In the genomic region with DNA sequence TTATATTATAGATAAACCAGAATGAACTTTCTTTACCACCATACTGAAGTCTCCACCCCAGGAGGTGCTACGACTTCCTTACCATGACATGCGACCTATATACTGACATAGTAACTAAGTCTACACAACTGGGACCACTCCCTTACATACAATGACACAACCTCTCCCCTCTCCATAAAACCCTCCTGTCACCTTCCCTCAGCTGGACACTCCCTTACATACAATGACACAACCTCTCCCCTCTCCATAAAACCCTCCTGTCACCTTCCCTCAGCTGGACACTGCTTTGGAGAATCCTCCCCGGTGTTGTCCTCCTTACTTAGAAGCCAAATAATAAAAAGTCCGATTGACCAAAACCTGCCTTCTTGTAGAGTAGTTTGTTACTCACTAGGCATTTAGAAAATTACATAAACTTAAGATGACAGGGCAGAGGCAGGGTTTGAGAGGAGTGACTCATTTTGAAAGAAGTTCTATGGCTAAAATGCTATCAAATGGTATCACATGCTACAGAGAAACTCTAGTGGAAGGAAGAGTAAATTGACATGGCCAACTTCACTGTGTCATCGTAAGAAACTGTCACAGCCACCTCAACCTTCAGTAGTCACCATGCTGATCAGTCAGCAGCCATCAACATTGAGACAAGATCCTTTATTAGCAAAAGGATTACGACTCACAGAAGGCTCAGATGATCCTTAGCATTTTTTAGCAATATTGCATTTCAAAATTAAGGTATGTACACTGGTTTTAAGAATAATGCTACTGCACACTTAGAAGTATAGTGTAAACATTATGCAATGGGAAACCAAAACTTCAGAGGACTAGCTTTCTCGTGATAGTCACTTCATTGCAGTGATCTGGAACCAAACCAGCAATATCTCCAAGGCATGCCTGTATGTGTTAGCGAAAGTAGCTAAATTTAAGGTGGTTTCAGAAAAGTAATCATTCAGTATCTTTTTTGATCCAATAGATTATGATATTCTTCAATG, we compare ENCODE assay signal across 8 cellular contexts. TPM values are rescaled to one million over a fixed set of nuclear protein-coding genes. Genes with fewer than 3 reads are reported as not detected.
DNase-seq lines count a peak whose midpoint lies in the region; ATAC-seq and TF ChIP-seq lines count a peak whose summit lies in the region.

No MANE protein-coding gene starts in this region.

- H3K27ac Mint-ChIP-seq in activated CD4-positive, alpha-beta memory T cell treated with anti-CD3 and anti-CD28 coated beads, Interleukin-2, amount 10 ng/mL, durations not matched to agents 7 days and 5 days, result peak overlapping the region; percentile 66
- H3K27ac Mint-ChIP-seq in naive thymus-derived CD4-positive, alpha-beta T cell, result peak overlapping the region in 5 of 9 donors; percentile 21 to 65 (median 38)

- no peaks in the 10 kb centered on the region for H3K4me1 ChIP-seq in naive thymus-derived CD4-positive, alpha-beta T cell (ENCODE audit: control insufficient read depth in 2 of 2, insufficient read depth in 2 of 2, low read length in 2 of 2)
- no peaks in the 10 kb centered on the region for H3K4me1 ChIP-seq in body of pancreas
- H3K4me1 ChIP-seq in aorta (ENCODE audit: control insufficient read depth in 1 of 2, insufficient read depth in 2 of 2, low read length in 2 of 2), result no peaks in the 10 kb centered on the region

- H3K27ac ChIP-seq in naive thymus-derived CD4-positive, alpha-beta T cell (ENCODE audit: low read depth, low read length), result no peak overlapping the region
- H3K27ac ChIP-seq in body of pancreas (no peak overlapping the region), aorta (ENCODE audit: low read depth in 1 of 2, low read length in 2 of 2) (no peak overlapping the region)

- no peak overlapping the region for H3K4me3 ChIP-seq in naive thymus-derived CD4-positive, alpha-beta T cell (ENCODE audit: low read length)
- no peak overlapping the region for H3K4me3 ChIP-seq in body of pancreas
- no peak overlapping the region for H3K4me3 ChIP-seq in aorta (ENCODE audit: low read length in 2 of 2)

- no peaks in the 10 kb centered on the region for H3K9me3 ChIP-seq in naive thymus-derived CD4-positive, alpha-beta T cell (ENCODE audit: control insufficient read depth in 2 of 3, low read length in 3 of 3)
- H3K9me3 ChIP-seq in body of pancreas (no peaks in the 10 kb centered on the region), aorta (ENCODE audit: control insufficient read depth, low read length) (no peaks in the 10 kb centered on the region)

- CTCF ChIA-PET in activated CD4-positive, alpha-beta memory T cell treated with anti-CD3 and anti-CD28 coated beads, Interleukin-2, amount 10 ng/mL, durations not matched to agents 7 days and 5 days (lab: Charles Lee), result no interaction called here
- CTCF ChIA-PET in naive thymus-derived CD4-positive, alpha-beta T cell (lab: Charles Lee), result no interaction called here

- TF ChIP-seq CTCF in body of pancreas (IDR thresholded peaks at IDR 0.05), result no peak

- ATAC-seq in GM18520 (IDR thresholded peaks at IDR 0.05; ENCODE audit: unreplicated experiment) (peak; percentile 52), HG02852 (IDR thresholded peaks at IDR 0.05; ENCODE audit: unreplicated experiment) (peak; percentile 84), body of pancreas (no peak), aorta (ENCODE audit: low FRiP score) (no peak)
- peak; percentile 41 for ATAC-seq in naive thymus-derived CD4-positive, alpha-beta T cell

- POLR2A ChIA-PET in activated CD4-positive, alpha-beta memory T cell treated with anti-CD3 and anti-CD28 coated beads, Interleukin-2, amount 10 ng/mL, durations not matched to agents 7 days and 5 days (lab: Charles Lee), result no interaction called here
- POLR2A ChIA-PET in naive thymus-derived CD4-positive, alpha-beta T cell (lab: Charles Lee), result no interaction called here

- 92% methylated on average over 8 of the region's 8 CpGs for WGBS in body of pancreas, 2 donors
- WGBS in aorta, 2 donors, result 93 to 95% methylated on average over 8 of the region's 8 CpGs

- H3K36me3 Mint-ChIP-seq in activated CD4-positive, alpha-beta memory T cell treated with anti-CD3 and anti-CD28 coated beads, Interleukin-2, amount 10 ng/mL, durations not matched to agents 7 days and 5 days (ENCODE audit: low read depth), result peaks cover 62% of the 10 kb centered on the region
- peaks cover 14 to 54% (median 31%) of the 10 kb centered on the region in 5 donors for H3K36me3 Mint-ChIP-seq in naive thymus-derived CD4-positive, alpha-beta T cell

- H3K27me3 Mint-ChIP-seq in activated CD4-positive, alpha-beta memory T cell treated with anti-CD3 and anti-CD28 coated beads, Interleukin-2, amount 10 ng/mL, durations not matched to agents 7 days and 5 days, result no peaks in the 10 kb centered on the region
- H3K27me3 Mint-ChIP-seq in naive thymus-derived CD4-positive, alpha-beta T cell, result no peaks in the 10 kb centered on the region

- no peaks in the 10 kb centered on the region for H3K9me3 Mint-ChIP-seq in activated CD4-positive, alpha-beta memory T cell treated with anti-CD3 and anti-CD28 coated beads, Interleukin-2, amount 10 ng/mL, durations not matched to agents 7 days and 5 days
- H3K9me3 Mint-ChIP-seq in naive thymus-derived CD4-positive, alpha-beta T cell, result no peaks in the 10 kb centered on the region

- peaks cover 8 to 52% (median 12%) of the 10 kb centered on the region in 3 experiments for H3K36me3 ChIP-seq in naive thymus-derived CD4-positive, alpha-beta T cell (ENCODE audit: control insufficient read depth in 2 of 3, insufficient read depth in 3 of 3, low read length in 3 of 3)
- peaks cover 0 to 4% of the 10 kb centered on the region in 2 donors for H3K36me3 ChIP-seq in body of pancreas (replicated peaks in 1 of 2; ENCODE audit: insufficient read depth in 1 of 2, low read depth in 2 of 2)
- H3K36me3 ChIP-seq in aorta (ENCODE audit: control insufficient read depth in 1 of 2, insufficient read depth in 2 of 2, low read length in 1 of 2), result peaks cover 0 to 3% of the 10 kb centered on the region in 2 donors

- H3K27me3 ChIP-seq in naive thymus-derived CD4-positive, alpha-beta T cell (ENCODE audit: control insufficient read depth in 2 of 2, insufficient read depth in 2 of 2, low read length in 2 of 2), result no peaks in the 10 kb centered on the region
- H3K27me3 ChIP-seq in body of pancreas (no peaks in the 10 kb centered on the region), aorta (ENCODE audit: control insufficient read depth in 1 of 2, insufficient read depth in 2 of 2, low read length in 1 of 2) (no peaks in the 10 kb centered on the region)

- no peak for TF ChIP-seq POLR2A in body of pancreas (IDR thresholded peaks at IDR 0.05)

- H3K4me1 Mint-ChIP-seq in activated CD4-positive, alpha-beta memory T cell treated with anti-CD3 and anti-CD28 coated beads, Interleukin-2, amount 10 ng/mL, durations not matched to agents 7 days and 5 days, result peaks cover 18% of the 10 kb centered on the region
- peaks cover 8 to 38% (median 16%) of the 10 kb centered on the region in 7 donors for H3K4me1 Mint-ChIP-seq in naive thymus-derived CD4-positive, alpha-beta T cell

- H3K4me3 Mint-ChIP-seq in activated CD4-positive, alpha-beta memory T cell treated with anti-CD3 and anti-CD28 coated beads, Interleukin-2, amount 10 ng/mL, durations not matched to agents 7 days and 5 days, result no peak overlapping the region
- no peak overlapping the region for H3K4me3 Mint-ChIP-seq in naive thymus-derived CD4-positive, alpha-beta T cell

- intact Hi-C loops in naive thymus-derived CD4-positive, alpha-beta T cell (cut with micrococcal nuclease), result no loop called here
- intact Hi-C loops in body of pancreas (cut with DNase I) (no loop called here), aorta (cut with DNase I) (no loop called here)

- no peak for DNase-seq in activated CD4-positive, alpha-beta memory T cell treated with anti-CD3 and anti-CD28 coated beads, Interleukin-2, amount 10 ng/mL, durations not matched to agents 7 days and 5 days
- DNase-seq in naive thymus-derived CD4-positive, alpha-beta T cell, result no peak
- DNase-seq in NCI-H1417 (lab: John Stamatoyannopoulos, UW) (no peak), body of pancreas (no peak), aorta (no peak), nucleus accumbens (lab: John Stamatoyannopoulos, UW) (no peak)

RNA-seq across cellular contexts. Expression of gene AHCTF1, which starts 56.4 kb away (rescaled TPM):
- total RNA-seq in activated CD4-positive, alpha-beta memory T cell treated with anti-CD3 and anti-CD28 coated beads, Interleukin-2, amount 10 ng/mL, durations not matched to agents 7 days and 5 days, result 10 to 100 TPM; 26.9 to 27.8 TPM
- total RNA-seq in naive thymus-derived CD4-positive, alpha-beta T cell, result 10 to 100 TPM; 31.8 to 66.5 (median 57.3) TPM
- 10 to 100 TPM; 19.0 to 30.6 TPM for polyA plus RNA-seq in naive thymus-derived CD4-positive, alpha-beta T cell
- 10 to 100 TPM; 17.5 to 18.7 TPM for total RNA-seq in body of pancreas
- 10 to 100 TPM; 31.5 to 32.4 TPM for total RNA-seq in aorta
- 10 to 100 TPM in 1 of 2 donors, 1 to 10 TPM in 1; 7.5 to 13.7 TPM for polyA plus RNA-seq in aorta

Comparison
In these comparisons a context has a peak if more than half of its experiments do, and no peak if none do; other contexts are left out.
1. ATAC-seq: peak in GM18520 (single experiment), HG02852 (single experiment) and naive thymus-derived CD4-positive, alpha-beta T cell (single experiment); none in body of pancreas (single experiment) and aorta (single experiment).